18 cellular contexts compared by ENCODE assay signal in the genomic region with DNA sequence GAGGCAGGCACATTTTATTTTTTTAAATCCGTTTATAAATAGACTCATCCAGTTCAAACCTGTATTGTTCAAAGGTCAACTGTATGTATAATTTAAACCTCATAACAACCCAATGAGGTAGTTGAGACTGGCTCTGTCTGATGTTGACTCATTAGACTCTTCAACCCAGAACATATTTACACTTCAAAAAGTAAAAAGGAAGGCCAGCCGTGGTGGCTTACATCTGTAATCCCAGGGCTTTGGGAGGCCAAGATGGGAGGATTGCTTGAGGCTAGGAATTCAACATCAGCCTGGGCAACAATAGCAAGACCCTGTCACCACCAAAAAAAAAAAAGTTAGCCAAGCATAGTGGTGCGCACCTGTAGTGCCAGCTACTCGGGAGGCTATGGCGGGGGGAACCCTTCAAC. TPM values are rescaled to one million over a fixed set of nuclear protein-coding genes. Genes with fewer than 3 reads are reported as not detected.
DNase-seq lines count a peak whose midpoint lies in the region; ATAC-seq, FAIRE-seq and TF ChIP-seq lines count a peak whose summit lies in the region.
"Had no signal": no experiment of that assay in that cellular context is flagged by ENCODE, and none has a peak within 500 bp of the region (broad histone marks: within the 10 kb centered on the region; RNA-seq: fewer than 3 reads in every experiment).

No MANE protein-coding gene starts in this region.

- no peak for FAIRE-seq in A549 (lab: Jason Lieb, UNC)
- FAIRE-seq: GM12878, GM19239 had no signal

- CTCF ChIA-PET in A549 (lab: Yijun Ruan, JAX): interaction anchor here (0.6 to 3.3 kb wide), 4 partner anchors 25 to 1164 kb away, joined by 3 to 14 read pairs (median 8); no protein-coding TSS in a partner anchor

- DNase-seq in A549 (ENCODE audit: low read depth in 1 of 2, low spot score in 1 of 2) (peak in 1 of 2 experiments; percentile 14), COLO668 (lab: John Stamatoyannopoulos, UW; ENCODE audit: unreplicated experiment) (peak; percentile 17), NCI-H510A (lab: John Stamatoyannopoulos, UW) (peak; percentile 59), hepatocyte (ENCODE audit: low spot score) (peak; percentile 52), stomach (no peak)
- no peak for DNase-seq in stimulated activated CD4-positive, alpha-beta T cell treated with anti-CD3 and anti-CD28 coated beads, Interleukin-2, amount 100 ng/mL, for 48 hours
- DNase-seq: AML-193, GOT3, KBM-7, MV-4-11, NCI-H187, NCI-H226, NCI-H526, SJCRH30 had no signal

- H3K27ac ChIP-seq in A549 (no peak overlapping the region), hepatocyte (peak overlapping the region; percentile 86), stomach (no peak overlapping the region)
- H3K27ac ChIP-seq: C4-2B, SJCRH30 had no signal

- no peaks in the 10 kb centered on the region for H4K20me1 ChIP-seq in hepatocyte (ENCODE audit: insufficient read depth, poor library complexity, severe bottlenecking)

- no peak overlapping the region for H3K4me3 ChIP-seq in A549
- no peak overlapping the region for H3K4me3 ChIP-seq in hepatocyte
- H3K4me3 ChIP-seq in stomach: no peak overlapping the region
- H3K4me3 ChIP-seq: GM12878, SJCRH30 had no signal

- H3K4me2 ChIP-seq in A549: peak overlapping the region; percentile 14; the same call in 1 of the 3 replicates
- H3K4me2 ChIP-seq in hepatocyte: peak overlapping the region; percentile 31

- intact Hi-C loops in stomach (cut with DNase I; ENCODE audit: low total_unique reads): no loop called here

- ATAC-seq in A549 (no peak), HG03135 (IDR thresholded peaks at IDR 0.05; ENCODE audit: unreplicated experiment) (no peak)
- ATAC-seq: GM12878 had no signal

- no peaks in the 10 kb centered on the region for H3K36me3 ChIP-seq in hepatocyte (replicated peaks; ENCODE audit: insufficient read depth, low read depth)
- no peaks in the 10 kb centered on the region for H3K36me3 ChIP-seq in stomach

- TF ChIP-seq CTCF in A549 (IDR thresholded peaks at IDR 0.05): no peak
- no peak for TF ChIP-seq CTCF in hepatocyte (IDR thresholded peaks at IDR 0.05; ENCODE audit: poor library complexity)
- TF ChIP-seq CTCF in stomach (IDR thresholded peaks at IDR 0.05): no peak

- no peak for TF ChIP-seq EP300 in A549 (IDR thresholded peaks at IDR 0.05)
- no peak for TF ChIP-seq EP300 in stomach (IDR thresholded peaks at IDR 0.05)

- POLR2A ChIA-PET in A549 (lab: Yijun Ruan, JAX): interaction anchor here (1.3 kb wide), 1 partner anchor 51 kb away, joined by 5 read pairs; a partner anchor contains a TSS

- H3K9me3 ChIP-seq in A549 (no peaks in the 10 kb centered on the region), hepatocyte (ENCODE audit: low read depth) (no peaks in the 10 kb centered on the region), stomach (no peaks in the 10 kb centered on the region)
- H3K9me3 ChIP-seq: SJCRH30 had no signal

- TF ChIP-seq POLR2A in A549 (IDR thresholded peaks at IDR 0.05; ENCODE audit: low read length) (no peak), stomach (IDR thresholded peaks at IDR 0.05) (no peak)

- H3K27me3 ChIP-seq in hepatocyte (no peaks in the 10 kb centered on the region), stomach (no peaks in the 10 kb centered on the region)
- H3K27me3 ChIP-seq: SJCRH30 had no signal

- no peaks in the 10 kb centered on the region for H3K9me2 ChIP-seq in hepatocyte (replicated peaks; ENCODE audit: insufficient read depth)

- peak overlapping the region; percentile 23 for H2AFZ ChIP-seq in hepatocyte

- WGBS in A549 (ENCODE audit: missing lambda C conversion rate): 60% methylated on average over 5 of the region's 5 CpGs
- 72% methylated on average over 5 of the region's 5 CpGs for WGBS in hepatocyte (ENCODE audit: low lambda C conversion rate, missing lambda C conversion rate)
- 75 to 79% (median 75%) methylated on average over 5 of the region's 5 CpGs for whole genome bisulfite sequencing in stomach, 5 donors

- H3K4me1 ChIP-seq in A549 (0 out of 3 replicates have a peak, but pooled peaks cover 4% of the 10 kb centered on the region), hepatocyte (ENCODE audit: insufficient read depth) (peaks cover 6% of the 10 kb centered on the region), stomach (peaks cover 4 to 10% (median 8%) of the 10 kb centered on the region in 4 donors)

- no peaks in the 10 kb centered on the region for H3K79me2 ChIP-seq in hepatocyte

- no peak for TF ChIP-seq RAD21 in A549 (conservative IDR thresholded peaks at IDR 0.05 in 1 of 2, IDR thresholded peaks at IDR 0.05 in 1 of 2)

TF ChIP-seq in A549, 52 proteins besides CTCF, POLR2A, EP300 and RAD21:
- TF ChIP-seq NPAS2 (CRISPR knock-in tag; IDR thresholded peaks at IDR 0.05; ENCODE audit: borderline replicate concordance) (no peak), BHLHE40 (IDR thresholded peaks at IDR 0.05; ENCODE audit: low read depth, low read length) (no peak), KDM1A (IDR thresholded peaks at IDR 0.05; ENCODE audit: low read depth) (no peak), MAFK (IDR thresholded peaks at IDR 0.05; ENCODE audit: partially characterized antibody) (no peak), TFCP2L1 (CRISPR knock-in tag; IDR thresholded peaks at IDR 0.05) (no peak), CHD4 (IDR thresholded peaks at IDR 0.05; ENCODE audit: borderline replicate concordance) (no peak), POLR2AphosphoS2 (conservative IDR thresholded peaks at IDR 0.05; ENCODE audit: low read length) (no peak), CEBPB (IDR thresholded peaks at IDR 0.05) (no peak), NFE2L2 (conservative IDR thresholded peaks at IDR 0.05; ENCODE audit: low read length) (no peak), HOXA7 (CRISPR knock-in tag; IDR thresholded peaks at IDR 0.05) (no peak), RNF2 (IDR thresholded peaks at IDR 0.05; ENCODE audit: borderline replicate concordance, low read depth) (no peak), MYC (IDR thresholded peaks at IDR 0.05; ENCODE audit: borderline replicate concordance, low read length) (no peak), ZNF302 (CRISPR knock-in tag; IDR thresholded peaks at IDR 0.05) (no peak), GATA3 (IDR thresholded peaks at IDR 0.05; ENCODE audit: borderline replicate concordance) (no peak), ZSCAN20 (CRISPR knock-in tag; IDR thresholded peaks at IDR 0.05) (no peak), ZC3H11A (IDR thresholded peaks at IDR 0.05) (no peak), FOSL2 (IDR thresholded peaks at IDR 0.05) (no peak), FOSL2 (CRISPR knock-in tag; IDR thresholded peaks at IDR 0.05) (no peak)
- TF ChIP-seq, protein P1, sequence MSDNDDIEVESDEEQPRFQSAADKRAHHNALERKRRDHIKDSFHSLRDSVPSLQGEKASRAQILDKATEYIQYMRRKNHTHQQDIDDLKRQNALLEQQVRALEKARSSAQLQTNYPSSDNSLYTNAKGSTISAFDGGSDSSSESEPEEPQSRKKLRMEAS (IDR thresholded peaks at IDR 0.05): no peak
- TF ChIP-seq, protein P2, sequence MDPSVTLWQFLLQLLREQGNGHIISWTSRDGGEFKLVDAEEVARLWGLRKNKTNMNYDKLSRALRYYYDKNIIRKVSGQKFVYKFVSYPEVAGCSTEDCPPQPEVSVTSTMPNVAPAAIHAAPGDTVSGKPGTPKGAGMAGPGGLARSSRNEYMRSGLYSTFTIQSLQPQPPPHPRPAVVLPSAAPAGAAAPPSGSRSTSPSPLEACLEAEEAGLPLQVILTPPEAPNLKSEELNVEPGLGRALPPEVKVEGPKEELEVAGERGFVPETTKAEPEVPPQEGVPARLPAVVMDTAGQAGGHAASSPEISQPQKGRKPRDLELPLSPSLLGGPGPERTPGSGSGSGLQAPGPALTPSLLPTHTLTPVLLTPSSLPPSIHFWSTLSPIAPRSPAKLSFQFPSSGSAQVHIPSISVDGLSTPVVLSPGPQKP (IDR thresholded peaks at IDR 0.05; ENCODE audit: low read depth, low read length): no peak
- TF ChIP-seq, protein P3, sequence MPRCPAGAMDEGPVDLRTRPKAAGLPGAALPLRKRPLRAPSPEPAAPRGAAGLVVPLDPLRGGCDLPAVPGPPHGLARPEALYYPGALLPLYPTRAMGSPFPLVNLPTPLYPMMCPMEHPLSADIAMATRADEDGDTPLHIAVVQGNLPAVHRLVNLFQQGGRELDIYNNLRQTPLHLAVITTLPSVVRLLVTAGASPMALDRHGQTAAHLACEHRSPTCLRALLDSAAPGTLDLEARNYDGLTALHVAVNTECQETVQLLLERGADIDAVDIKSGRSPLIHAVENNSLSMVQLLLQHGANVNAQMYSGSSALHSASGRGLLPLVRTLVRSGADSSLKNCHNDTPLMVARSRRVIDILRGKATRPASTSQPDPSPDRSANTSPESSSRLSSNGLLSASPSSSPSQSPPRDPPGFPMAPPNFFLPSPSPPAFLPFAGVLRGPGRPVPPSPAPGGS (IDR thresholded peaks at IDR 0.05): no peak

RNA-seq across cellular contexts. Expression of a gene that starts 32.5 kb away (rescaled TPM):
- polyA plus RNA-seq in A549 (2011; rRNA removed) (25.4 and 31.7 TPM in 2 replicates), A549 (2017; fragmentation: RNase III; extraction: RNeasy Plus Mini Kit Qiagen cat#74134 plus additional on column Dnase treatment) (22.8 to 27.2 TPM (median 23.6 TPM) in 3 replicates), hepatocyte (46.2 and 55.6 TPM in 2 replicates), stomach (10 to 100 TPM; 12.8 to 27.8 (median 20.3) TPM)
- 23.6 and 24.4 TPM in 2 replicates for polyA plus RNA-seq in A549 (2012; cell fraction: cytosol; rRNA removed)
- 24.1 and 28.6 TPM in 2 replicates for polyA plus RNA-seq in A549 (2012; cell fraction: nucleus; rRNA removed)
- polyA minus RNA-seq in A549 (2011; rRNA and poly(A)+ RNA removed): 30.5 and 33.5 TPM in 2 replicates
- total RNA-seq in hepatocyte (34.6 and 36.7 TPM in 2 replicates), stomach (10 to 100 TPM in 3 of 5 donors, 1 to 10 TPM in 1, not detected in 1; 5.8 to 32.9 (median 19.5) TPM)

RNA-seq across cellular contexts. Expression of a gene that starts 51.5 kb away (rescaled TPM):
- polyA plus RNA-seq in A549 (2011; rRNA removed) (293 and 300 TPM in 2 replicates), A549 (2017; fragmentation: RNase III; extraction: RNeasy Plus Mini Kit Qiagen cat#74134 plus additional on column Dnase treatment) (130 to 141 TPM (median 134 TPM) in 3 replicates), hepatocyte (84.0 and 84.9 TPM in 2 replicates), stomach (10 to 100 TPM; 28.1 to 38.0 (median 33.5) TPM)
- polyA plus RNA-seq in A549 (2012; cell fraction: cytosol; rRNA removed): 152 and 192 TPM in 2 replicates
- 274 and 304 TPM in 2 replicates for polyA plus RNA-seq in A549 (2012; cell fraction: nucleus; rRNA removed)
- 312 and 352 TPM in 2 replicates for polyA minus RNA-seq in A549 (2011; rRNA and poly(A)+ RNA removed)
- total RNA-seq in hepatocyte (142 and 157 TPM in 2 replicates), stomach (100 to 1,000 TPM; 161 to 394 (median 184) TPM)

Comparison
In these comparisons a context has a peak if more than half of its experiments do, and no peak if none do; other contexts are left out.
1. DNase-seq: peak in COLO668 (single experiment), NCI-H510A (single experiment) and hepatocyte (single experiment); none in stimulated activated CD4-positive, alpha-beta T cell treated with anti-CD3 and anti-CD28 coated beads, Interleukin-2, amount 100 ng/mL, for 48 hours (0 of 2) and stomach (single experiment).